In genomic region chr6:30750379-30750668, GRCh38 we compare ENCODE assay signal across 18 cellular contexts. TPM values are rescaled to one million over a fixed set of nuclear protein-coding genes. Genes with fewer than 3 reads are reported as not detected.
A peak's percentile ranks its signal among the peaks of the same experiment; 100 is the strongest.
DNase-seq lines count a peak whose midpoint lies in the region; ATAC-seq and TF ChIP-seq lines count a peak whose summit lies in the region.
"Had no signal": no experiment of that assay in that cellular context is flagged by ENCODE, and none has a peak within 500 bp of the region (broad histone marks: within the 10 kb centered on the region; RNA-seq: fewer than 3 reads in every experiment).

No MANE protein-coding gene starts in this region.

- intact Hi-C loops in dendritic cell treated with granulocyte-macrophage colony-stimulating factor and Interleukin-4, amounts not matched to agents 40 ng/mL and 50 ng/mL, for 4 days (cut with micrococcal nuclease), result no loop called here
- intact Hi-C loops in vagina (cut with DNase I), result loop anchor here (10.0 kb wide), 1 partner anchor 74 kb away; no protein-coding TSS in a partner anchor

- peak overlapping the region; percentile 59 for H3K27ac Mint-ChIP-seq in stimulated activated naive CD8-positive, alpha-beta T cell treated with anti-CD3 and anti-CD28 coated beads, Interleukin-15, Interleukin-2, amounts not matched to agents 100 ng/mL and 50 ng/mL, for 24 hours
- H3K27ac Mint-ChIP-seq in dendritic cell treated with granulocyte-macrophage colony-stimulating factor and Interleukin-4, amounts not matched to agents 40 ng/mL and 50 ng/mL, for 4 days, result peak overlapping the region; percentile 92
- no peak overlapping the region for H3K27ac Mint-ChIP-seq in CD8-positive, alpha-beta memory T cell
- H3K27ac Mint-ChIP-seq: activated CD4-positive, alpha-beta T cell treated with anti-CD3 and anti-CD28 coated beads for 36 hours; activated naive CD4-positive, alpha-beta T cell treated with anti-CD3 and anti-CD28 coated beads, Interleukin-2, amount 50 U/mL, for 72 hours; naive thymus-derived CD4-positive, alpha-beta T cell; stimulated activated naive B cell treated with anti-CD40 and anti-IgM and Interleukin-4, amounts not matched to agents 10 μg/mL and 1 μg/mL and 100 μg/mL, for 72 hours; T-helper 17 cell had no signal

- no peaks in the 10 kb centered on the region for H3K36me3 ChIP-seq in muscle layer of duodenum (ENCODE audit: control insufficient read depth in 1 of 2, insufficient read depth in 2 of 2, low read length in 2 of 2)
- H3K36me3 ChIP-seq in vagina, result no peaks in the 10 kb centered on the region
- no peaks in the 10 kb centered on the region for H3K36me3 ChIP-seq in CD8-positive, alpha-beta memory T cell (ENCODE audit: insufficient read depth, low read length)

- H3K4me3 ChIP-seq in muscle layer of duodenum (ENCODE audit: low read depth in 1 of 2, low read length in 2 of 2) (no peak overlapping the region), vagina (no peak overlapping the region)
- H3K4me3 ChIP-seq in CD8-positive, alpha-beta memory T cell (ENCODE audit: low read length), result no peak overlapping the region

- no peak for DNase-seq in stimulated activated naive CD8-positive, alpha-beta T cell treated with anti-CD3 and anti-CD28 coated beads, Interleukin-15, Interleukin-2, amounts not matched to agents 100 U/mL and 50 U/mL, for 24 hours
- DNase-seq in vagina (ENCODE audit: extremely low spot score in 2 of 2) (no peak), T-helper 9 cell (no peak), NCI-H1092 (lab: John Stamatoyannopoulos, UW) (no peak)
- no peak for DNase-seq in CD8-positive, alpha-beta memory T cell
- DNase-seq: activated CD4-positive, alpha-beta T cell treated with anti-CD3 and anti-CD28 coated beads for 36 hours; head of caudate nucleus; naive thymus-derived CD4-positive, alpha-beta T cell; NCI-H1417; NCI-H510A; stimulated activated naive B cell treated with anti-CD40 and anti-IgM and Interleukin-4, amounts not matched to agents 10 μg/mL and 1 μg/mL and 100 μg/mL, for 72 hours; T-helper 17 cell had no signal

- peaks cover 0 to 6% of the 10 kb centered on the region in 2 donors for H3K4me1 ChIP-seq in muscle layer of duodenum (ENCODE audit: control insufficient read depth in 1 of 2, insufficient read depth in 2 of 2, low read length in 2 of 2)
- peaks cover 63% of the 10 kb centered on the region for H3K4me1 ChIP-seq in vagina
- H3K4me1 ChIP-seq in CD8-positive, alpha-beta memory T cell (ENCODE audit: insufficient read depth, low read length), result no peaks in the 10 kb centered on the region

- H3K27me3 ChIP-seq in muscle layer of duodenum (ENCODE audit: low read depth, low read length), result no peaks in the 10 kb centered on the region
- H3K27me3 ChIP-seq in vagina, result no peaks in the 10 kb centered on the region
- H3K27me3 ChIP-seq in CD8-positive, alpha-beta memory T cell (ENCODE audit: insufficient read depth, low read length, poor library complexity, severe bottlenecking), result no peaks in the 10 kb centered on the region

- no peak for TF ChIP-seq CTCF in vagina (IDR thresholded peaks at IDR 0.05)

- CTCF ChIA-PET in CD8-positive, alpha-beta memory T cell (lab: Charles Lee), result no interaction called here

- H3K27ac ChIP-seq in muscle layer of duodenum (ENCODE audit: low read length), result peak overlapping the region; percentile 90
- peak overlapping the region; percentile 84 for H3K27ac ChIP-seq in vagina
- no peak overlapping the region for H3K27ac ChIP-seq in CD8-positive, alpha-beta memory T cell (ENCODE audit: low read depth, low read length)

- no peak for TF ChIP-seq POLR2A in vagina (IDR thresholded peaks at IDR 0.05)

- H3K4me1 Mint-ChIP-seq in stimulated activated naive CD8-positive, alpha-beta T cell treated with anti-CD3 and anti-CD28 coated beads, Interleukin-15, Interleukin-2, amounts not matched to agents 100 ng/mL and 50 ng/mL, for 24 hours (ENCODE audit: low read depth), result peaks cover 71% of the 10 kb centered on the region
- peaks cover 70% of the 10 kb centered on the region for H3K4me1 Mint-ChIP-seq in dendritic cell treated with granulocyte-macrophage colony-stimulating factor and Interleukin-4, amounts not matched to agents 40 ng/mL and 50 ng/mL, for 4 days (ENCODE audit: low read depth)
- peaks cover 0 to 2% (median 0%) of the 10 kb centered on the region in 3 donors for H3K4me1 Mint-ChIP-seq in CD8-positive, alpha-beta memory T cell
- H3K4me1 Mint-ChIP-seq: central memory CD8-positive, alpha-beta T cell; IgD-negative memory B cell had no signal

- H3K27me3 Mint-ChIP-seq in stimulated activated naive CD8-positive, alpha-beta T cell treated with anti-CD3 and anti-CD28 coated beads, Interleukin-15, Interleukin-2, amounts not matched to agents 100 ng/mL and 50 ng/mL, for 24 hours, result no peaks in the 10 kb centered on the region
- peaks cover 4% of the 10 kb centered on the region for H3K27me3 Mint-ChIP-seq in dendritic cell treated with granulocyte-macrophage colony-stimulating factor and Interleukin-4, amounts not matched to agents 40 ng/mL and 50 ng/mL, for 4 days
- H3K27me3 Mint-ChIP-seq in CD8-positive, alpha-beta memory T cell, result peaks cover 0 to 3% of the 10 kb centered on the region in 2 donors
- H3K27me3 Mint-ChIP-seq: activated CD4-positive, alpha-beta T cell treated with anti-CD3 and anti-CD28 coated beads for 36 hours; central memory CD8-positive, alpha-beta T cell; naive thymus-derived CD4-positive, alpha-beta T cell; T-helper 17 cell had no signal

- no peaks in the 10 kb centered on the region for H3K9me3 ChIP-seq in muscle layer of duodenum (ENCODE audit: control insufficient read depth in 1 of 2, low read length in 2 of 2)
- no peaks in the 10 kb centered on the region for H3K9me3 ChIP-seq in vagina
- H3K9me3 ChIP-seq in CD8-positive, alpha-beta memory T cell (ENCODE audit: low read length), result no peaks in the 10 kb centered on the region

- H3K9me3 Mint-ChIP-seq in stimulated activated naive CD8-positive, alpha-beta T cell treated with anti-CD3 and anti-CD28 coated beads, Interleukin-15, Interleukin-2, amounts not matched to agents 100 ng/mL and 50 ng/mL, for 24 hours, result no peaks in the 10 kb centered on the region
- H3K9me3 Mint-ChIP-seq in dendritic cell treated with granulocyte-macrophage colony-stimulating factor and Interleukin-4, amounts not matched to agents 40 ng/mL and 50 ng/mL, for 4 days, result no peaks in the 10 kb centered on the region
- no peaks in the 10 kb centered on the region for H3K9me3 Mint-ChIP-seq in CD8-positive, alpha-beta memory T cell
- H3K9me3 Mint-ChIP-seq: activated naive CD4-positive, alpha-beta T cell treated with anti-CD3 and anti-CD28 coated beads, Interleukin-2, amount 50 U/mL, for 72 hours; central memory CD8-positive, alpha-beta T cell; IgD-negative memory B cell; naive thymus-derived CD4-positive, alpha-beta T cell; stimulated activated naive B cell treated with anti-CD40 and anti-IgM and Interleukin-4, amounts not matched to agents 10 μg/mL and 1 μg/mL and 100 μg/mL, for 72 hours had no signal

- POLR2A ChIA-PET in CD8-positive, alpha-beta memory T cell (lab: Charles Lee), result no interaction called here

- no peak for ATAC-seq in stimulated activated naive CD8-positive, alpha-beta T cell treated with anti-CD3 and anti-CD28 coated beads, Interleukin-15, Interleukin-2, amounts not matched to agents 100 U/mL and 50 U/mL, for 24 hours
- ATAC-seq: activated CD4-positive, alpha-beta T cell treated with anti-CD3 and anti-CD28 coated beads for 36 hours; naive thymus-derived CD4-positive, alpha-beta T cell; stimulated activated naive B cell treated with anti-CD40 and anti-IgM and Interleukin-4, amounts not matched to agents 10 μg/mL and 1 μg/mL and 100 μg/mL, for 72 hours; T-helper 17 cell had no signal

- H3K36me3 Mint-ChIP-seq in stimulated activated naive CD8-positive, alpha-beta T cell treated with anti-CD3 and anti-CD28 coated beads, Interleukin-15, Interleukin-2, amounts not matched to agents 100 ng/mL and 50 ng/mL, for 24 hours (ENCODE audit: low read depth), result no peaks in the 10 kb centered on the region
- H3K36me3 Mint-ChIP-seq in dendritic cell treated with granulocyte-macrophage colony-stimulating factor and Interleukin-4, amounts not matched to agents 40 ng/mL and 50 ng/mL, for 4 days (ENCODE audit: low read depth), result no peaks in the 10 kb centered on the region
- no peaks in the 10 kb centered on the region for H3K36me3 Mint-ChIP-seq in CD8-positive, alpha-beta memory T cell
- H3K36me3 Mint-ChIP-seq: activated naive CD4-positive, alpha-beta T cell treated with anti-CD3 and anti-CD28 coated beads, Interleukin-2, amount 50 U/mL, for 72 hours; IgD-negative memory B cell; naive thymus-derived CD4-positive, alpha-beta T cell; stimulated activated naive B cell treated with anti-CD40 and anti-IgM and Interleukin-4, amounts not matched to agents 10 μg/mL and 1 μg/mL and 100 μg/mL, for 72 hours had no signal

- no peak overlapping the region for H3K4me3 Mint-ChIP-seq in stimulated activated naive CD8-positive, alpha-beta T cell treated with anti-CD3 and anti-CD28 coated beads, Interleukin-15, Interleukin-2, amounts not matched to agents 100 ng/mL and 50 ng/mL, for 24 hours
- H3K4me3 Mint-ChIP-seq in dendritic cell treated with granulocyte-macrophage colony-stimulating factor and Interleukin-4, amounts not matched to agents 40 ng/mL and 50 ng/mL, for 4 days, result no peak overlapping the region
- H3K4me3 Mint-ChIP-seq in CD8-positive, alpha-beta memory T cell, result no peak overlapping the region
- H3K4me3 Mint-ChIP-seq: activated CD4-positive, alpha-beta T cell treated with anti-CD3 and anti-CD28 coated beads for 36 hours; central memory CD8-positive, alpha-beta T cell; IgD-negative memory B cell; naive thymus-derived CD4-positive, alpha-beta T cell; stimulated activated naive B cell treated with anti-CD40 and anti-IgM and Interleukin-4, amounts not matched to agents 10 μg/mL and 1 μg/mL and 100 μg/mL, for 72 hours; T-helper 17 cell had no signal

RNA-seq across cellular contexts. Expression of gene IER3, which starts 6.0 kb away (rescaled TPM):
- total RNA-seq in vagina, result 40.5 TPM
- total RNA-seq in CD8-positive, alpha-beta memory T cell, result 100 to 1,000 TPM; 267 to 294 TPM
- 0.58 TPM for polyA plus RNA-seq in CD8-positive, alpha-beta memory T cell

RNA-seq across cellular contexts. Expression of gene FLOT1, which starts 7.8 kb away (rescaled TPM):
- 165 TPM for total RNA-seq in vagina
- total RNA-seq in CD8-positive, alpha-beta memory T cell, result 100 to 1,000 TPM; 154 to 155 TPM
- 104 TPM for polyA plus RNA-seq in CD8-positive, alpha-beta memory T cell

RNA-seq across cellular contexts. Expression of gene TUBB, which starts 30.2 kb away (rescaled TPM):
- total RNA-seq in vagina, result 293 TPM
- total RNA-seq in CD8-positive, alpha-beta memory T cell, result 1,000 to 10,000 TPM; 1,610 to 1,639 TPM
- polyA plus RNA-seq in CD8-positive, alpha-beta memory T cell, result 136 TPM

RNA-seq across cellular contexts. Expression of gene MDC1, which starts 33.2 kb away (rescaled TPM):
- total RNA-seq in vagina, result 12.3 TPM
- 10 to 100 TPM; 59.4 to 71.1 TPM for total RNA-seq in CD8-positive, alpha-beta memory T cell
- polyA plus RNA-seq in CD8-positive, alpha-beta memory T cell, result 6.4 TPM

RNA-seq across cellular contexts. Expression of gene NRM, which starts 59.5 kb away (rescaled TPM):
- total RNA-seq in vagina, result 6.1 TPM
- 10 to 100 TPM; 28.1 to 29.2 TPM for total RNA-seq in CD8-positive, alpha-beta memory T cell
- 11.7 TPM for polyA plus RNA-seq in CD8-positive, alpha-beta memory T cell

Comparison
In these comparisons a context has a peak if more than half of its experiments do, and no peak if none do; other contexts are left out.
1. H3K27ac Mint-ChIP-seq: peak in stimulated activated naive CD8-positive, alpha-beta T cell treated with anti-CD3 and anti-CD28 coated beads, Interleukin-15, Interleukin-2, amounts not matched to agents 100 ng/mL and 50 ng/mL, for 24 hours (single experiment) and dendritic cell treated with granulocyte-macrophage colony-stimulating factor and Interleukin-4, amounts not matched to agents 40 ng/mL and 50 ng/mL, for 4 days (single experiment); none in CD8-positive, alpha-beta memory T cell (0 of 8).